8 cellular contexts compared by ENCODE assay signal in genomic region chr11:125429174-125429707, GRCh38.
DNase-seq lines count a peak whose midpoint lies in the region; ATAC-seq, FAIRE-seq and TF ChIP-seq lines count a peak whose summit lies in the region.

No MANE protein-coding gene starts in this region.

- ATAC-seq in HG02798 (IDR thresholded peaks at IDR 0.05; ENCODE audit: poor library complexity, unreplicated experiment), result peak; percentile 58
- ATAC-seq in GM21619 (IDR thresholded peaks at IDR 0.05; ENCODE audit: unreplicated experiment), result no peak

- H3K9me3 ChIP-seq in PC-9 (ENCODE audit: insufficient read depth, low read depth) (no peaks in the 10 kb centered on the region), right atrium auricular region (no peaks in the 10 kb centered on the region), small intestine (ENCODE audit: control insufficient read depth, low read depth) (no peaks in the 10 kb centered on the region)

- H3K27ac ChIP-seq in PC-9 (no peak overlapping the region), right atrium auricular region (peak overlapping the region; percentile 13 to 39), small intestine (ENCODE audit: low read depth in 1 of 2, low read length in 1 of 2) (no peak overlapping the region)

- POLR2A ChIA-PET in PC-9 (lab: Charles Lee; ENCODE audit: unreplicated experiment), result no interaction called here

- no peaks in the 10 kb centered on the region for H3F3A ChIP-seq in PC-9 (ENCODE audit: insufficient read depth, low read depth)

- H3K4me1 ChIP-seq in PC-9 (replicated peaks; ENCODE audit: insufficient read depth) (no peaks in the 10 kb centered on the region), right atrium auricular region (peaks cover 0 to 31% of the 10 kb centered on the region in 2 donors), small intestine (ENCODE audit: control insufficient read depth in 2 of 2, insufficient read depth in 1 of 2, low read depth in 1 of 2, low read length in 1 of 2) (no peaks in the 10 kb centered on the region)

- DNase-seq in G401 (ENCODE audit: low spot score), result peak; percentile 80
- peak; percentile 49 to 50 for DNase-seq in PC-9
- peak; percentile 12 for DNase-seq in activated naive CD8-positive, alpha-beta T cell treated with anti-CD3 and anti-CD28 coated beads, Interleukin-2, amount 50 U/mL, for 16 hours (ENCODE audit: low read depth, low spot score)
- no peak for DNase-seq in right atrium auricular region (ENCODE audit: low spot score)
- DNase-seq in small intestine, result peak; percentile 25
- no peak for DNase-seq in NCI-H2107 treated with DMSO at 0.1 percent for 48 hours (lab: John Stamatoyannopoulos, UW; ENCODE audit: unreplicated experiment)

- WGBS in small intestine, 3 donors, result 29 to 39% (median 39%) methylated on average over 6 of the region's 6 CpGs

- no peak for FAIRE-seq in small intestine (lab: Jason Lieb, UNC)

- intact Hi-C loops in PC-9 (cut with micrococcal nuclease; ENCODE audit: unreplicated experiment), result loop anchor here (2.0 kb wide), 1 partner anchor 466 kb away; no protein-coding TSS in a partner anchor

- peak; percentile 73 for TF ChIP-seq CTCF in PC-9 (conservative IDR thresholded peaks at IDR 0.05)
- TF ChIP-seq CTCF in right atrium auricular region (IDR thresholded peaks at IDR 0.05), result peak; percentile 57 to 75

- no peaks in the 10 kb centered on the region for H4K20me1 ChIP-seq in PC-9 (ENCODE audit: insufficient read depth)

- H3K79me2 ChIP-seq in PC-9 (ENCODE audit: low read depth), result no peaks in the 10 kb centered on the region

- H3K9me2 ChIP-seq in PC-9 (ENCODE audit: insufficient read depth), result no peaks in the 10 kb centered on the region

- H3K4me2 ChIP-seq in PC-9, result no peak overlapping the region

- in situ Hi-C loops in G401 (cut with HindIII; ENCODE audit: low sequenced_read_pairs), result no loop called here

- H3K36me3 ChIP-seq in PC-9 (ENCODE audit: low read depth) (no peaks in the 10 kb centered on the region), right atrium auricular region (no peaks in the 10 kb centered on the region), small intestine (ENCODE audit: control insufficient read depth in 2 of 2, insufficient read depth in 2 of 2, low read length in 2 of 2) (no peaks in the 10 kb centered on the region)

- H3K27me3 ChIP-seq in PC-9 (ENCODE audit: insufficient read depth, low read depth) (peaks cover 30% of the 10 kb centered on the region), right atrium auricular region (no peaks in the 10 kb centered on the region), small intestine (ENCODE audit: control insufficient read depth in 2 of 2, insufficient read depth in 2 of 2, low read length in 2 of 2) (no peaks in the 10 kb centered on the region)

- BruUV-seq in PC-9 (replicated peaks; lab: Mats Ljungman, UMichigan), result no TSS peak

- no peak overlapping the region for H2AFZ ChIP-seq in PC-9

- CTCF ChIA-PET in PC-9 (lab: Charles Lee), result interaction anchor here (0.6 to 0.7 kb wide), 2 partner anchors 19 to 76 kb away, joined by 3 read pairs; no protein-coding TSS in a partner anchor

- H3K4me3 ChIP-seq in PC-9 (no peak overlapping the region), right atrium auricular region (no peak overlapping the region), small intestine (ENCODE audit: low read depth in 1 of 2, low read length in 2 of 2) (no peak overlapping the region)

Comparison
In these comparisons a context has a peak if more than half of its experiments do, and no peak if none do; other contexts are left out.
1. DNase-seq: peak in G401 (single experiment), PC-9 (2 of 2), activated naive CD8-positive, alpha-beta T cell treated with anti-CD3 and anti-CD28 coated beads, Interleukin-2, amount 50 U/mL, for 16 hours (single experiment) and small intestine (single experiment); none in right atrium auricular region (single experiment) and NCI-H2107 treated with DMSO at 0.1 percent for 48 hours (single experiment).
2. H3K27ac ChIP-seq: peak in right atrium auricular region (2 of 2); none in PC-9 (single experiment) and small intestine (0 of 2).